25 cellular contexts compared by ENCODE assay signal in genomic region chr2:84861539-84861938, GRCh38. TPM values are rescaled to one million over a fixed set of nuclear protein-coding genes. Genes with fewer than 3 reads are reported as not detected.
A peak's percentile ranks its signal among the peaks of the same experiment; 100 is the strongest.
DNase-seq lines count a peak whose midpoint lies in the region; ATAC-seq lines count a peak whose summit lies in the region.
"Had no signal": no experiment of that assay in that cellular context is flagged by ENCODE, and none has a peak within 500 bp of the region (broad histone marks: within the 10 kb centered on the region; RNA-seq: fewer than 3 reads in every experiment).

No MANE protein-coding gene starts in this region.

- peaks cover 94% of the 10 kb centered on the region for H3K4me1 Mint-ChIP-seq in activated CD4-positive, alpha-beta T cell treated with anti-CD3 and anti-CD28 coated beads for 36 hours
- peaks cover 91% of the 10 kb centered on the region for H3K4me1 Mint-ChIP-seq in stimulated activated naive CD8-positive, alpha-beta T cell treated with anti-CD3 and anti-CD28 coated beads, Interleukin-15, Interleukin-2, amounts not matched to agents 100 ng/mL and 50 ng/mL, for 24 hours (ENCODE audit: low read depth)
- peaks cover 26% of the 10 kb centered on the region for H3K4me1 Mint-ChIP-seq in dendritic cell treated with granulocyte-macrophage colony-stimulating factor and Interleukin-4, amounts not matched to agents 40 ng/mL and 50 ng/mL, for 4 days (ENCODE audit: low read depth)

- ATAC-seq in activated CD4-positive, alpha-beta T cell treated with anti-CD3 and anti-CD28 coated beads for 36 hours = no peak
- no peak for ATAC-seq in stimulated activated naive CD8-positive, alpha-beta T cell treated with anti-CD3 and anti-CD28 coated beads, Interleukin-15, Interleukin-2, amounts not matched to agents 100 U/mL and 50 U/mL, for 24 hours
- ATAC-seq: gastroesophageal sphincter, K562, Panc1 had no signal

- POLR2A ChIA-PET in activated CD4-positive, alpha-beta T cell treated with anti-CD3 and anti-CD28 coated beads for 36 hours (lab: Charles Lee) = interaction anchor here (0.9 to 1.5 kb wide), 2 partner anchors 15 to 85 kb away, joined by 3 to 4 read pairs; no protein-coding TSS in a partner anchor

- DNase-seq in activated CD4-positive, alpha-beta T cell treated with anti-CD3 and anti-CD28 coated beads for 36 hours = no peak
- DNase-seq in activated CD4-positive, alpha-beta T cell treated with anti-CD3 and anti-CD28 coated beads, Interleukin-2, amount 50 U/mL, for 1 hour = no peak
- DNase-seq in stimulated activated naive CD8-positive, alpha-beta T cell treated with anti-CD3 and anti-CD28 coated beads, Interleukin-15, Interleukin-2, amounts not matched to agents 100 U/mL and 50 U/mL, for 24 hours = no peak
- DNase-seq in DMS79 (lab: John Stamatoyannopoulos, UW) = no peak
- DNase-seq in NCI-H1694 (lab: John Stamatoyannopoulos, UW) = no peak
- no peak for DNase-seq in dedifferentiated amniotic fluid mesenchymal stem cell (ENCODE audit: extremely low spot score)
- DNase-seq: activated CD4-positive, CD25-positive, alpha-beta regulatory T cell treated with anti-CD3 and anti-CD28 coated beads, Interleukin-2, amount 50 U/mL, for 72 hours; GM23248; HFFc6; hypothalamus; left ventricle myocardium inferior; naive B cell; NCI-H1105 treated with DMSO at 0.1 percent for 48 hours; NCI-H2029 treated with DMSO at 0.1 percent for 48 hours; NCI-H2227 treated with DMSO at 0.1 percent for 48 hours; NCI-H526 treated with DMSO at 0.1 percent for 48 hours; nucleus accumbens; SHP77 treated with DMSO at 0.1 percent for 48 hours; sigmoid colon; thyroid gland had no signal

- CTCF ChIA-PET in activated CD4-positive, alpha-beta T cell treated with anti-CD3 and anti-CD28 coated beads for 36 hours (lab: Charles Lee) = interaction anchor here (0.6 to 2.4 kb wide), 7 partner anchors 10 to 910 kb away, joined by 3 to 8 read pairs (median 3); no protein-coding TSS in a partner anchor

- H3K27me3 Mint-ChIP-seq in activated CD4-positive, alpha-beta T cell treated with anti-CD3 and anti-CD28 coated beads for 36 hours = no peaks in the 10 kb centered on the region
- no peaks in the 10 kb centered on the region for H3K27me3 Mint-ChIP-seq in stimulated activated naive CD8-positive, alpha-beta T cell treated with anti-CD3 and anti-CD28 coated beads, Interleukin-15, Interleukin-2, amounts not matched to agents 100 ng/mL and 50 ng/mL, for 24 hours
- H3K27me3 Mint-ChIP-seq in dendritic cell treated with granulocyte-macrophage colony-stimulating factor and Interleukin-4, amounts not matched to agents 40 ng/mL and 50 ng/mL, for 4 days = peaks cover under 1% of the 10 kb centered on the region
- H3K27me3 Mint-ChIP-seq: naive B cell had no signal

- no peaks in the 10 kb centered on the region for H3K9me3 Mint-ChIP-seq in activated CD4-positive, alpha-beta T cell treated with anti-CD3 and anti-CD28 coated beads for 36 hours (ENCODE audit: low read depth)
- no peaks in the 10 kb centered on the region for H3K9me3 Mint-ChIP-seq in stimulated activated naive CD8-positive, alpha-beta T cell treated with anti-CD3 and anti-CD28 coated beads, Interleukin-15, Interleukin-2, amounts not matched to agents 100 ng/mL and 50 ng/mL, for 24 hours
- no peaks in the 10 kb centered on the region for H3K9me3 Mint-ChIP-seq in dendritic cell treated with granulocyte-macrophage colony-stimulating factor and Interleukin-4, amounts not matched to agents 40 ng/mL and 50 ng/mL, for 4 days
- H3K9me3 Mint-ChIP-seq: HFFc6 had no signal

- H3K4me3 Mint-ChIP-seq in activated CD4-positive, alpha-beta T cell treated with anti-CD3 and anti-CD28 coated beads for 36 hours = no peak overlapping the region
- peak overlapping the region; percentile 48 for H3K4me3 Mint-ChIP-seq in stimulated activated naive CD8-positive, alpha-beta T cell treated with anti-CD3 and anti-CD28 coated beads, Interleukin-15, Interleukin-2, amounts not matched to agents 100 ng/mL and 50 ng/mL, for 24 hours
- no peak overlapping the region for H3K4me3 Mint-ChIP-seq in dendritic cell treated with granulocyte-macrophage colony-stimulating factor and Interleukin-4, amounts not matched to agents 40 ng/mL and 50 ng/mL, for 4 days
- H3K4me3 Mint-ChIP-seq: HFFc6, naive B cell had no signal

- intact Hi-C loops in activated CD4-positive, alpha-beta T cell treated with anti-CD3 and anti-CD28 coated beads for 36 hours (cut with DNase I, micrococcal nuclease) = loop anchor here in 1 of 2 experiments (5.0 kb wide), 1 partner anchor 229 kb away; no protein-coding TSS in a partner anchor
- intact Hi-C loops in dendritic cell treated with granulocyte-macrophage colony-stimulating factor and Interleukin-4, amounts not matched to agents 40 ng/mL and 50 ng/mL, for 4 days (cut with micrococcal nuclease) = no loop called here

- peak overlapping the region; percentile 49 for H3K27ac Mint-ChIP-seq in activated CD4-positive, alpha-beta T cell treated with anti-CD3 and anti-CD28 coated beads for 36 hours
- H3K27ac Mint-ChIP-seq in stimulated activated naive CD8-positive, alpha-beta T cell treated with anti-CD3 and anti-CD28 coated beads, Interleukin-15, Interleukin-2, amounts not matched to agents 100 ng/mL and 50 ng/mL, for 24 hours = peak overlapping the region; percentile 6
- peak overlapping the region; percentile 2 for H3K27ac Mint-ChIP-seq in dendritic cell treated with granulocyte-macrophage colony-stimulating factor and Interleukin-4, amounts not matched to agents 40 ng/mL and 50 ng/mL, for 4 days
- H3K27ac Mint-ChIP-seq: HFFc6 had no signal

- H3K36me3 Mint-ChIP-seq in activated CD4-positive, alpha-beta T cell treated with anti-CD3 and anti-CD28 coated beads for 36 hours (ENCODE audit: low read depth) = peaks cover 26% of the 10 kb centered on the region
- H3K36me3 Mint-ChIP-seq in stimulated activated naive CD8-positive, alpha-beta T cell treated with anti-CD3 and anti-CD28 coated beads, Interleukin-15, Interleukin-2, amounts not matched to agents 100 ng/mL and 50 ng/mL, for 24 hours (ENCODE audit: low read depth) = peaks cover 17% of the 10 kb centered on the region
- no peaks in the 10 kb centered on the region for H3K36me3 Mint-ChIP-seq in dendritic cell treated with granulocyte-macrophage colony-stimulating factor and Interleukin-4, amounts not matched to agents 40 ng/mL and 50 ng/mL, for 4 days (ENCODE audit: low read depth)

RNA-seq across cellular contexts. Expression of gene TRABD2A, which starts 19.3 kb away (rescaled TPM):
- 10 to 100 TPM; 37.2 to 42.2 TPM for total RNA-seq in activated CD4-positive, alpha-beta T cell treated with anti-CD3 and anti-CD28 coated beads for 36 hours

RNA-seq across cellular contexts. Expression of gene TMSB10, which starts 43.9 kb away (rescaled TPM):
- total RNA-seq in activated CD4-positive, alpha-beta T cell treated with anti-CD3 and anti-CD28 coated beads for 36 hours = 1,000 to 10,000 TPM; 2,345 to 2,742 TPM
